1 cellular context compared by ENCODE assay signal in the genomic region with DNA sequence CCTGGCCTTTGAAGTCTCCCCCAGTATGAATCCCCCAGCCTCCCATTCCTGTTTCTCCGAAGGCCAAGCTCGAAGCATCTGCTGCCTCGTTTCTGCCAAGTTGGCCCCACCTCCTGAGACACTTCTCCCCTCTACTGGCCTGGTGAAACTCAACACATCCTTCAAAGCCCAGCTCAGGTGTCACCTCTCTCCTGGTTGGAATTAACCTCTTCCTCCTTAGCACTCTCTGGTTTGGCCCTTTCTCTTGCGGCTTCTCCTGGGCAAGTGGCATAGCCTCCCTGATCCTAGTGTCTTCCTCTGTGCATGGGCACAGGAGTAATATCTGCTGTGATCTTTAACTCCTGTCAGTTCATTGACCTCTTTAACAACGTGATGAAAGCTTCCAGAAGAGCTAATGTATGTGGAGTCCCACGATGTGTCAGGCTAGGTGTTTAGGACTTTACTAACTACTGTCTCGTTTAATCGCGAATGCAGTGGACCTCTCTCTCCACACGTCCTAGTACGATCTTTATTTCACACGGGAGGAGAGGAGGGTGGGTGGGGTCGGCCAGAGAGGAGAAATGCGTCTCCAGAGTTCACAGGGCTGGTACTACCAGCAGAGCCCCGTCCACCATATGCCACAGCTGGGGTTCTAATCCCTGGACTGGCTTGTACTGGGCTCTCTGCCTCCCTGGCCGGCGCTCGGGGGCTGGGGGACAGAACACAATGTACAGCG.
TF ChIP-seq lines count a peak whose summit lies in the region.

No MANE protein-coding gene starts in this region.

TF ChIP-seq in GM23338, 12 proteins besides CTCF, POLR2A, EP300 and RAD21:
- TF ChIP-seq, protein P1, sequence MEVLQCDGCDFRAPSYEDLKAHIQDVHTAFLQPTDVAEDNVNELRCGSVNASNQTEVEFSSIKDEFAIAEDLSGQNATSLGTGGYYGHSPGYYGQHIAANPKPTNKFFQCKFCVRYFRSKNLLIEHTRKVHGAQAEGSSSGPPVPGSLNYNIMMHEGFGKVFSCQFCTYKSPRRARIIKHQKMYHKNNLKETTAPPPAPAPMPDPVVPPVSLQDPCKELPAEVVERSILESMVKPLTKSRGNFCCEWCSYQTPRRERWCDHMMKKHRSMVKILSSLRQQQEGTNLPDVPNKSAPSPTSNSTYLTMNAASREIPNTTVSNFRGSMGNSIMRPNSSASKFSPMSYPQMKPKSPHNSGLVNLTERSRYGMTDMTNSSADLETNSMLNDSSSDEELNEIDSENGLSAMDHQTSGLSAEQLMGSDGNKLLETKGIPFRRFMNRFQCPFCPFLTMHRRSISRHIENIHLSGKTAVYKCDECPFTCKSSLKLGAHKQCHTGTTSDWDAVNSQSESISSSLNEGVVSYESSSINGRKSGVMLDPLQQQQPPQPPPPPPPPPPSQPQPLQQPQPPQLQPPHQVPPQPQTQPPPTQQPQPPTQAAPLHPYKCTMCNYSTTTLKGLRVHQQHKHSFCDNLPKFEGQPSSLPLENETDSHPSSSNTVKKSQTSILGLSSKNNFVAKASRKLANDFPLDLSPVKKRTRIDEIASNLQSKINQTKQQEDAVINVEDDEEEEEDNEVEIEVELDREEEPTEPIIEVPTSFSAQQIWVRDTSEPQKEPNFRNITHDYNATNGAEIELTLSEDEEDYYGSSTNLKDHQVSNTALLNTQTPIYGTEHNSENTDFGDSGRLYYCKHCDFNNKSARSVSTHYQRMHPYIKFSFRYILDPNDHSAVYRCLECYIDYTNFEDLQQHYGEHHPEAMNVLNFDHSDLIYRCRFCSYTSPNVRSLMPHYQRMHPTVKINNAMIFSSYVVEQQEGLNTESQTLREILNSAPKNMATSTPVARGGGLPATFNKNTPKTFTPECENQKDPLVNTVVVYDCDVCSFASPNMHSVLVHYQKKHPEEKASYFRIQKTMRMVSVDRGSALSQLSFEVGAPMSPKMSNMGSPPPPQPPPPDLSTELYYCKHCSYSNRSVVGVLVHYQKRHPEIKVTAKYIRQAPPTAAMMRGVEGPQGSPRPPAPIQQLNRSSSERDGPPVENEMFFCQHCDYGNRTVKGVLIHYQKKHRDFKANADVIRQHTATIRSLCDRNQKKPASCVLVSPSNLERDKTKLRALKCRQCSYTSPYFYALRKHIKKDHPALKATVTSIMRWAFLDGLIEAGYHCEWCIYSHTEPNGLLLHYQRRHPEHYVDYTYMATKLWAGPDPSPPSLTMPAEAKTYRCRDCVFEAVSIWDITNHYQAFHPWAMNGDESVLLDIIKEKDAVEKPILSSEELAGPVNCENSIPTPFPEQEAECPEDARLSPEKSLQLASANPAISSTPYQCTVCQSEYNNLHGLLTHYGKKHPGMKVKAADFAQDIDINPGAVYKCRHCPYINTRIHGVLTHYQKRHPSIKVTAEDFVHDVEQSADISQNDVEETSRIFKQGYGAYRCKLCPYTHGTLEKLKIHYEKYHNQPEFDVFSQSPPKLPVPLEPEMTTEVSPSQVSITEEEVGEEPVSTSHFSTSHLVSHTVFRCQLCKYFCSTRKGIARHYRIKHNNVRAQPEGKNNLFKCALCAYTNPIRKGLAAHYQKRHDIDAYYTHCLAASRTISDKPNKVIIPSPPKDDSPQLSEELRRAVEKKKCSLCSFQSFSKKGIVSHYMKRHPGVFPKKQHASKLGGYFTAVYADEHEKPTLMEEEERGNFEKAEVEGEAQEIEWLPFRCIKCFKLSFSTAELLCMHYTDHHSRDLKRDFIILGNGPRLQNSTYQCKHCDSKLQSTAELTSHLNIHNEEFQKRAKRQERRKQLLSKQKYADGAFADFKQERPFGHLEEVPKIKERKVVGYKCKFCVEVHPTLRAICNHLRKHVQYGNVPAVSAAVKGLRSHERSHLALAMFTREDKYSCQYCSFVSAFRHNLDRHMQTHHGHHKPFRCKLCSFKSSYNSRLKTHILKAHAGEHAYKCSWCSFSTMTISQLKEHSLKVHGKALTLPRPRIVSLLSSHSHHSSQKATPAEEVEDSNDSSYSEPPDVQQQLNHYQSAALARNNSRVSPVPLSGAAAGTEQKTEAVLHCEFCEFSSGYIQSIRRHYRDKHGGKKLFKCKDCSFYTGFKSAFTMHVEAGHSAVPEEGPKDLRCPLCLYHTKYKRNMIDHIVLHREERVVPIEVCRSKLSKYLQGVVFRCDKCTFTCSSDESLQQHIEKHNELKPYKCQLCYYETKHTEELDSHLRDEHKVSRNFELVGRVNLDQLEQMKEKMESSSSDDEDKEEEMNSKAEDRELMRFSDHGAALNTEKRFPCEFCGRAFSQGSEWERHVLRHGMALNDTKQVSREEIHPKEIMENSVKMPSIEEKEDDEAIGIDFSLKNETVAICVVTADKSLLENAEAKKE (CRISPR knock-in tag; IDR thresholded peaks at IDR 0.05), result 0 out of 2 replicates have a peak, but pooled peaks have one; percentile 4
- TF ChIP-seq, protein P2, sequence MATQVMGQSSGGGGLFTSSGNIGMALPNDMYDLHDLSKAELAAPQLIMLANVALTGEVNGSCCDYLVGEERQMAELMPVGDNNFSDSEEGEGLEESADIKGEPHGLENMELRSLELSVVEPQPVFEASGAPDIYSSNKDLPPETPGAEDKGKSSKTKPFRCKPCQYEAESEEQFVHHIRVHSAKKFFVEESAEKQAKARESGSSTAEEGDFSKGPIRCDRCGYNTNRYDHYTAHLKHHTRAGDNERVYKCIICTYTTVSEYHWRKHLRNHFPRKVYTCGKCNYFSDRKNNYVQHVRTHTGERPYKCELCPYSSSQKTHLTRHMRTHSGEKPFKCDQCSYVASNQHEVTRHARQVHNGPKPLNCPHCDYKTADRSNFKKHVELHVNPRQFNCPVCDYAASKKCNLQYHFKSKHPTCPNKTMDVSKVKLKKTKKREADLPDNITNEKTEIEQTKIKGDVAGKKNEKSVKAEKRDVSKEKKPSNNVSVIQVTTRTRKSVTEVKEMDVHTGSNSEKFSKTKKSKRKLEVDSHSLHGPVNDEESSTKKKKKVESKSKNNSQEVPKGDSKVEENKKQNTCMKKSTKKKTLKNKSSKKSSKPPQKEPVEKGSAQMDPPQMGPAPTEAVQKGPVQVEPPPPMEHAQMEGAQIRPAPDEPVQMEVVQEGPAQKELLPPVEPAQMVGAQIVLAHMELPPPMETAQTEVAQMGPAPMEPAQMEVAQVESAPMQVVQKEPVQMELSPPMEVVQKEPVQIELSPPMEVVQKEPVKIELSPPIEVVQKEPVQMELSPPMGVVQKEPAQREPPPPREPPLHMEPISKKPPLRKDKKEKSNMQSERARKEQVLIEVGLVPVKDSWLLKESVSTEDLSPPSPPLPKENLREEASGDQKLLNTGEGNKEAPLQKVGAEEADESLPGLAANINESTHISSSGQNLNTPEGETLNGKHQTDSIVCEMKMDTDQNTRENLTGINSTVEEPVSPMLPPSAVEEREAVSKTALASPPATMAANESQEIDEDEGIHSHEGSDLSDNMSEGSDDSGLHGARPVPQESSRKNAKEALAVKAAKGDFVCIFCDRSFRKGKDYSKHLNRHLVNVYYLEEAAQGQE (IDR thresholded peaks at IDR 0.05; ENCODE audit: unreplicated experiment), result no peak
